Comparison of ENCODE assay signal across 9 cellular contexts in genomic region chr11:14969922-14970323, GRCh38. TPM values are rescaled to one million over a fixed set of nuclear protein-coding genes. Genes with fewer than 3 reads are reported as not detected.
A peak's percentile ranks its signal among the peaks of the same experiment; 100 is the strongest.
DNase-seq lines count a peak whose midpoint lies in the region; ATAC-seq and TF ChIP-seq lines count a peak whose summit lies in the region.
"Had no signal": no experiment of that assay in that cellular context is flagged by ENCODE, and none has a peak within 500 bp of the region (broad histone marks: within the 10 kb centered on the region; RNA-seq: fewer than 3 reads in every experiment).

No MANE protein-coding gene starts in this region.

- no peak overlapping the region for H3K4me3 Mint-ChIP-seq in T-cell
- H3K4me3 Mint-ChIP-seq: dendritic cell treated with granulocyte-macrophage colony-stimulating factor and Interleukin-4, amounts not matched to agents 40 ng/mL and 50 ng/mL, for 4 days had no signal

- no peak overlapping the region for H3K4ac ChIP-seq in neuronal stem cell (ENCODE audit: low read length)

- no peaks in the 10 kb centered on the region for H3K79me1 ChIP-seq in neuronal stem cell (ENCODE audit: low read depth, low read length)

- no peak overlapping the region for H3K27ac Mint-ChIP-seq in T-cell
- H3K27ac Mint-ChIP-seq: dendritic cell treated with granulocyte-macrophage colony-stimulating factor and Interleukin-4, amounts not matched to agents 40 ng/mL and 50 ng/mL, for 4 days had no signal

- no peak overlapping the region for H2BK5ac ChIP-seq in neuronal stem cell (ENCODE audit: low read length)

- peak; percentile 79 for DNase-seq in activated effector memory CD4-positive, alpha-beta T cell treated with anti-CD3 and anti-CD28 coated beads, Interleukin-2, amount 50 U/mL, for 16 hours
- no peak for DNase-seq in activated effector memory CD4-positive, alpha-beta T cell treated with Interleukin-2 at 50 U/mL for 16 hours
- DNase-seq in T-cell (peak in 19 of 34 experiments; percentile 5 to 37 (median 24)), brain microvascular endothelial cell (peak; percentile 25), neuronal stem cell (ENCODE audit: low spot score) (peak; percentile 63), Ammon's horn (ENCODE audit: low spot score) (no peak)

- no peak overlapping the region for H2AK5ac ChIP-seq in neuronal stem cell (ENCODE audit: low read depth, low read length)

- in situ Hi-C loops in brain microvascular endothelial cell (cut with HindIII; ENCODE audit: low pct_ligation_motif_present, low sequenced_read_pairs): no loop called here

- no peak overlapping the region for H2BK15ac ChIP-seq in neuronal stem cell (ENCODE audit: low read length)

- H2BK12ac ChIP-seq in neuronal stem cell (ENCODE audit: low read length): no peak overlapping the region

- peak; percentile 81 for TF ChIP-seq CTCF in brain microvascular endothelial cell (IDR thresholded peaks at IDR 0.05; ENCODE audit: low read depth, low read length, missing control alignments)

- H3K23ac ChIP-seq in neuronal stem cell (ENCODE audit: low read depth, low read length, poor library complexity): no peak overlapping the region

- no peak overlapping the region for H3K4me2 ChIP-seq in neuronal stem cell (ENCODE audit: insufficient read depth, low read length, poor library complexity, severe bottlenecking)

- POLR2A ChIA-PET in T-cell (lab: Charles Lee): no interaction called here

- H3K9me3 Mint-ChIP-seq in T-cell: no peaks in the 10 kb centered on the region
- H3K9me3 Mint-ChIP-seq: dendritic cell treated with granulocyte-macrophage colony-stimulating factor and Interleukin-4, amounts not matched to agents 40 ng/mL and 50 ng/mL, for 4 days had no signal

- peaks cover 67 to 76% of the 10 kb centered on the region in 2 donors for H3K27me3 Mint-ChIP-seq in T-cell

- no peak overlapping the region for H4K91ac ChIP-seq in neuronal stem cell (ENCODE audit: low read depth, low read length, poor library complexity)

- no peak overlapping the region for H3K4me3 ChIP-seq in brain microvascular endothelial cell (ENCODE audit: low read depth, low read length)
- H3K4me3 ChIP-seq in neuronal stem cell (ENCODE audit: low read length in 2 of 2): no peak overlapping the region

- H3K27me3 ChIP-seq in brain microvascular endothelial cell (replicated peaks): peaks cover 43% of the 10 kb centered on the region
- peaks cover 27 to 63% (median 44%) of the 10 kb centered on the region in 3 experiments for H3K27me3 ChIP-seq in neuronal stem cell (ENCODE audit: control insufficient read depth in 3 of 3, insufficient read depth in 3 of 3, low read depth in 1 of 3, low read length in 3 of 3)

- peaks cover 27 to 28% (median 28%) of the 10 kb centered on the region in 3 donors for H3K4me1 Mint-ChIP-seq in T-cell

- peaks cover 10% of the 10 kb centered on the region in 2 donors for H3K4me1 ChIP-seq in neuronal stem cell (ENCODE audit: control insufficient read depth in 2 of 2, insufficient read depth in 1 of 2, low read depth in 1 of 2, low read length in 2 of 2)

- peaks cover 2 to 5% of the 10 kb centered on the region in 2 donors for H3K9me3 ChIP-seq in neuronal stem cell (replicated peaks in 1 of 2; ENCODE audit: control insufficient read depth in 2 of 2, insufficient read depth in 1 of 2, low read depth in 1 of 2, low read length in 2 of 2)

- no peaks in the 10 kb centered on the region for H3K36me3 ChIP-seq in brain microvascular endothelial cell (replicated peaks)
- H3K36me3 ChIP-seq in neuronal stem cell (replicated peaks in 1 of 2; ENCODE audit: control insufficient read depth in 2 of 2, insufficient read depth in 2 of 2, low read length in 2 of 2): no peaks in the 10 kb centered on the region

- ATAC-seq in HG03175 (IDR thresholded peaks at IDR 0.05; ENCODE audit: unreplicated experiment) (peak; percentile 47), T-cell (replicated peaks in 1 of 4) (peak in 1 of 4 experiments; percentile 41), HG02763 (IDR thresholded peaks at IDR 0.05; ENCODE audit: unreplicated experiment) (no peak)

- no peak overlapping the region for H2BK120ac ChIP-seq in neuronal stem cell (ENCODE audit: low read depth, low read length)

- H3K14ac ChIP-seq in neuronal stem cell (ENCODE audit: low read length): no peak overlapping the region

- peak overlapping the region; percentile 27 for H3K9ac ChIP-seq in neuronal stem cell (ENCODE audit: low read depth, low read length, poor library complexity)

- WGBS in neuronal stem cell (ENCODE audit: extremely low coverage in 2 of 2, insufficient read length in 2 of 2, insufficient replicate concordance in 1 of 2), 2 donors: no CpG with 5 or more reads among the region's 6 CpGs

- no peak overlapping the region for H3K27ac ChIP-seq in brain microvascular endothelial cell
- H3K27ac ChIP-seq in neuronal stem cell (replicated peaks; ENCODE audit: low read length): no peak overlapping the region

- peak overlapping the region; percentile 66 for H4K8ac ChIP-seq in neuronal stem cell (ENCODE audit: low read depth, low read length)

- peak overlapping the region; percentile 40 for H3K18ac ChIP-seq in neuronal stem cell (ENCODE audit: low read length)

- CTCF ChIA-PET in T-cell (lab: Charles Lee): no interaction called here

- H2AFZ ChIP-seq in neuronal stem cell (ENCODE audit: low read length): no peak overlapping the region

- peaks cover 3% of the 10 kb centered on the region for H3K36me3 Mint-ChIP-seq in T-cell

RNA-seq across cellular contexts. Expression of gene CALCA, which starts 2.2 kb away (rescaled TPM):
- total RNA-seq in T-cell: not detected
- polyA plus RNA-seq in neuronal stem cell (2013, experiment 1 of 2): not detected
- not detected for polyA plus RNA-seq in neuronal stem cell (2013, experiment 2 of 2)

Comparison
In these comparisons a context has a peak if more than half of its experiments do, and no peak if none do; other contexts are left out.
1. DNase-seq: peak in activated effector memory CD4-positive, alpha-beta T cell treated with anti-CD3 and anti-CD28 coated beads, Interleukin-2, amount 50 U/mL, for 16 hours (single experiment), T-cell (19 of 34), brain microvascular endothelial cell (single experiment) and neuronal stem cell (single experiment); none in activated effector memory CD4-positive, alpha-beta T cell treated with Interleukin-2 at 50 U/mL for 16 hours (single experiment) and Ammon's horn (single experiment).